Comparison of ENCODE assay signal across 1 cellular context in genomic region chr2:9169310-9170107, GRCh38.
TF ChIP-seq lines count a peak whose summit lies in the region.

No MANE protein-coding gene starts in this region.

TF ChIP-seq in K562, 482 proteins besides CTCF, POLR2A, EP300 and RAD21 (continued from another document and continues in another):
- TF ChIP-seq RBM39 (optimal IDR thresholded peaks at IDR 0.05; ENCODE audit: low read depth, low read length) (no peak), MCM3 (IDR thresholded peaks at IDR 0.05) (no peak), HEY1 (CRISPR knock-in tag; IDR thresholded peaks at IDR 0.05; ENCODE audit: borderline replicate concordance) (0 out of 2 replicates have a peak, but pooled peaks have one; percentile 35), CREB5 (CRISPR knock-in tag; IDR thresholded peaks at IDR 0.05) (peak; percentile 93), ELF2 (CRISPR knock-in tag; IDR thresholded peaks at IDR 0.05) (peak; percentile 87; the same call in 1 of the 2 replicates), KDM4B (IDR thresholded peaks at IDR 0.05; ENCODE audit: borderline replicate concordance in 2 of 2, low read depth in 1 of 2) (no peak), KLF13 (tag; IDR thresholded peaks at IDR 0.05; ENCODE audit: borderline replicate concordance, low read depth) (peak; percentile 78; the same call in 1 of the 2 replicates), NFXL1 (CRISPR knock-in tag; IDR thresholded peaks at IDR 0.05) (peak; percentile 96), TRIM24 (IDR thresholded peaks at IDR 0.05) (no peak), SMARCC2 (IDR thresholded peaks at IDR 0.05; ENCODE audit: low read depth) (no peak), GABPA (tag; conservative IDR thresholded peaks at IDR 0.05; ENCODE audit: low read depth) (peak; percentile 35; the same call in 1 of the 2 replicates), RB1 (IDR thresholded peaks at IDR 0.05; ENCODE audit: low read depth) (no peak), HSF4 (CRISPR knock-in tag; IDR thresholded peaks at IDR 0.05; ENCODE audit: borderline replicate concordance) (peak; percentile 87), ZNF165 (CRISPR knock-in tag; IDR thresholded peaks at IDR 0.05; ENCODE audit: borderline replicate concordance) (peak; percentile 95), PHF21A (IDR thresholded peaks at IDR 0.05; ENCODE audit: borderline replicate concordance, low read depth) (no peak), SNAPC5 (CRISPR knock-in tag; IDR thresholded peaks at IDR 0.05) (peak; percentile 42; the same call in 1 of the 2 replicates), MYC (IDR thresholded peaks at IDR 0.05; ENCODE audit: low read depth, low read length) (peak; percentile 15; the same call in 1 of the 2 replicates), MYC (CRISPR knock-in tag; IDR thresholded peaks at IDR 0.05; ENCODE audit: borderline replicate concordance, low read depth) (peak; percentile 97), VEZF1 (CRISPR knock-in tag; IDR thresholded peaks at IDR 0.05) (peak; percentile 51), ELF1 (tag; IDR thresholded peaks at IDR 0.05) (no peak), SP1 (CRISPR knock-in tag; IDR thresholded peaks at IDR 0.05) (peak; percentile 76; the same call in 1 of the 2 replicates), GTF2A2 (tag; IDR thresholded peaks at IDR 0.05) (peak; percentile 95), ESRRB (CRISPR knock-in tag; IDR thresholded peaks at IDR 0.05; ENCODE audit: borderline replicate concordance) (no peak), CLOCK (CRISPR knock-in tag; IDR thresholded peaks at IDR 0.05; ENCODE audit: borderline replicate concordance) (0 out of 2 replicates have a peak, but pooled peaks have one; percentile 68), MAFF (IDR thresholded peaks at IDR 0.05; ENCODE audit: low read length) (no peak), ZBTB34 (CRISPR knock-in tag; IDR thresholded peaks at IDR 0.05) (peak; percentile 69; the same call in 1 of the 2 replicates)
- TF ChIP-seq, protein P1, sequence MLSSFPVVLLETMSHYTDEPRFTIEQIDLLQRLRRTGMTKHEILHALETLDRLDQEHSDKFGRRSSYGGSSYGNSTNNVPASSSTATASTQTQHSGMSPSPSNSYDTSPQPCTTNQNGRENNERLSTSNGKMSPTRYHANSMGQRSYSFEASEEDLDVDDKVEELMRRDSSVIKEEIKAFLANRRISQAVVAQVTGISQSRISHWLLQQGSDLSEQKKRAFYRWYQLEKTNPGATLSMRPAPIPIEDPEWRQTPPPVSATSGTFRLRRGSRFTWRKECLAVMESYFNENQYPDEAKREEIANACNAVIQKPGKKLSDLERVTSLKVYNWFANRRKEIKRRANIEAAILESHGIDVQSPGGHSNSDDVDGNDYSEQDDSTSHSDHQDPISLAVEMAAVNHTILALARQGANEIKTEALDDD (IDR thresholded peaks at IDR 0.05): 0 out of 2 replicates have a peak, but pooled peaks have one; percentile 37
- TF ChIP-seq, protein P2, sequence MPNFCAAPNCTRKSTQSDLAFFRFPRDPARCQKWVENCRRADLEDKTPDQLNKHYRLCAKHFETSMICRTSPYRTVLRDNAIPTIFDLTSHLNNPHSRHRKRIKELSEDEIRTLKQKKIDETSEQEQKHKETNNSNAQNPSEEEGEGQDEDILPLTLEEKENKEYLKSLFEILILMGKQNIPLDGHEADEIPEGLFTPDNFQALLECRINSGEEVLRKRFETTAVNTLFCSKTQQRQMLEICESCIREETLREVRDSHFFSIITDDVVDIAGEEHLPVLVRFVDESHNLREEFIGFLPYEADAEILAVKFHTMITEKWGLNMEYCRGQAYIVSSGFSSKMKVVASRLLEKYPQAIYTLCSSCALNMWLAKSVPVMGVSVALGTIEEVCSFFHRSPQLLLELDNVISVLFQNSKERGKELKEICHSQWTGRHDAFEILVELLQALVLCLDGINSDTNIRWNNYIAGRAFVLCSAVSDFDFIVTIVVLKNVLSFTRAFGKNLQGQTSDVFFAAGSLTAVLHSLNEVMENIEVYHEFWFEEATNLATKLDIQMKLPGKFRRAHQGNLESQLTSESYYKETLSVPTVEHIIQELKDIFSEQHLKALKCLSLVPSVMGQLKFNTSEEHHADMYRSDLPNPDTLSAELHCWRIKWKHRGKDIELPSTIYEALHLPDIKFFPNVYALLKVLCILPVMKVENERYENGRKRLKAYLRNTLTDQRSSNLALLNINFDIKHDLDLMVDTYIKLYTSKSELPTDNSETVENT (CRISPR knock-in tag; IDR thresholded peaks at IDR 0.05): no peak
- TF ChIP-seq, protein P3, sequence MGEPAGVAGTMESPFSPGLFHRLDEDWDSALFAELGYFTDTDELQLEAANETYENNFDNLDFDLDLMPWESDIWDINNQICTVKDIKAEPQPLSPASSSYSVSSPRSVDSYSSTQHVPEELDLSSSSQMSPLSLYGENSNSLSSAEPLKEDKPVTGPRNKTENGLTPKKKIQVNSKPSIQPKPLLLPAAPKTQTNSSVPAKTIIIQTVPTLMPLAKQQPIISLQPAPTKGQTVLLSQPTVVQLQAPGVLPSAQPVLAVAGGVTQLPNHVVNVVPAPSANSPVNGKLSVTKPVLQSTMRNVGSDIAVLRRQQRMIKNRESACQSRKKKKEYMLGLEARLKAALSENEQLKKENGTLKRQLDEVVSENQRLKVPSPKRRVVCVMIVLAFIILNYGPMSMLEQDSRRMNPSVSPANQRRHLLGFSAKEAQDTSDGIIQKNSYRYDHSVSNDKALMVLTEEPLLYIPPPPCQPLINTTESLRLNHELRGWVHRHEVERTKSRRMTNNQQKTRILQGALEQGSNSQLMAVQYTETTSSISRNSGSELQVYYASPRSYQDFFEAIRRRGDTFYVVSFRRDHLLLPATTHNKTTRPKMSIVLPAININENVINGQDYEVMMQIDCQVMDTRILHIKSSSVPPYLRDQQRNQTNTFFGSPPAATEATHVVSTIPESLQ (CRISPR knock-in tag; IDR thresholded peaks at IDR 0.05): no peak
- TF ChIP-seq, protein P4, sequence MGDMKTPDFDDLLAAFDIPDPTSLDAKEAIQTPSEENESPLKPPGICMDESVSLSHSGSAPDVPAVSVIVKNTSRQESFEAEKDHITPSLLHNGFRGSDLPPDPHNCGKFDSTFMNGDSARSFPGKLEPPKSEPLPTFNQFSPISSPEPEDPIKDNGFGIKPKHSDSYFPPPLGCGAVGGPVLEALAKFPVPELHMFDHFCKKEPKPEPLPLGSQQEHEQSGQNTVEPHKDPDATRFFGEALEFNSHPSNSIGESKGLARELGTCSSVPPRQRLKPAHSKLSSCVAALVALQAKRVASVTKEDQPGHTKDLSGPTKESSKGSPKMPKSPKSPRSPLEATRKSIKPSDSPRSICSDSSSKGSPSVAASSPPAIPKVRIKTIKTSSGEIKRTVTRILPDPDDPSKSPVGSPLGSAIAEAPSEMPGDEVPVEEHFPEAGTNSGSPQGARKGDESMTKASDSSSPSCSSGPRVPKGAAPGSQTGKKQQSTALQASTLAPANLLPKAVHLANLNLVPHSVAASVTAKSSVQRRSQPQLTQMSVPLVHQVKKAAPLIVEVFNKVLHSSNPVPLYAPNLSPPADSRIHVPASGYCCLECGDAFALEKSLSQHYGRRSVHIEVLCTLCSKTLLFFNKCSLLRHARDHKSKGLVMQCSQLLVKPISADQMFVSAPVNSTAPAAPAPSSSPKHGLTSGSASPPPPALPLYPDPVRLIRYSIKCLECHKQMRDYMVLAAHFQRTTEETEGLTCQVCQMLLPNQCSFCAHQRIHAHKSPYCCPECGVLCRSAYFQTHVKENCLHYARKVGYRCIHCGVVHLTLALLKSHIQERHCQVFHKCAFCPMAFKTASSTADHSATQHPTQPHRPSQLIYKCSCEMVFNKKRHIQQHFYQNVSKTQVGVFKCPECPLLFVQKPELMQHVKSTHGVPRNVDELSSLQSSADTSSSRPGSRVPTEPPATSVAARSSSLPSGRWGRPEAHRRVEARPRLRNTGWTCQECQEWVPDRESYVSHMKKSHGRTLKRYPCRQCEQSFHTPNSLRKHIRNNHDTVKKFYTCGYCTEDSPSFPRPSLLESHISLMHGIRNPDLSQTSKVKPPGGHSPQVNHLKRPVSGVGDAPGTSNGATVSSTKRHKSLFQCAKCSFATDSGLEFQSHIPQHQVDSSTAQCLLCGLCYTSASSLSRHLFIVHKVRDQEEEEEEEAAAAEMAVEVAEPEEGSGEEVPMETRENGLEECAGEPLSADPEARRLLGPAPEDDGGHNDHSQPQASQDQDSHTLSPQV (IDR thresholded peaks at IDR 0.05): peak; percentile 97
- TF ChIP-seq, protein P5, sequence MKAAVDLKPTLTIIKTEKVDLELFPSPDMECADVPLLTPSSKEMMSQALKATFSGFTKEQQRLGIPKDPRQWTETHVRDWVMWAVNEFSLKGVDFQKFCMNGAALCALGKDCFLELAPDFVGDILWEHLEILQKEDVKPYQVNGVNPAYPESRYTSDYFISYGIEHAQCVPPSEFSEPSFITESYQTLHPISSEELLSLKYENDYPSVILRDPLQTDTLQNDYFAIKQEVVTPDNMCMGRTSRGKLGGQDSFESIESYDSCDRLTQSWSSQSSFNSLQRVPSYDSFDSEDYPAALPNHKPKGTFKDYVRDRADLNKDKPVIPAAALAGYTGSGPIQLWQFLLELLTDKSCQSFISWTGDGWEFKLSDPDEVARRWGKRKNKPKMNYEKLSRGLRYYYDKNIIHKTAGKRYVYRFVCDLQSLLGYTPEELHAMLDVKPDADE (conservative IDR thresholded peaks at IDR 0.05; ENCODE audit: control insufficient read depth, low read depth, low read length): no peak
